8 cellular contexts compared by ENCODE assay signal in genomic region chr9:127937383-127938297, GRCh38. TPM values are rescaled to one million over a fixed set of nuclear protein-coding genes. Genes with fewer than 3 reads are reported as not detected.
A peak's percentile ranks its signal among the peaks of the same experiment; 100 is the strongest.
DNase-seq lines count a peak whose midpoint lies in the region; ATAC-seq and TF ChIP-seq lines count a peak whose summit lies in the region.

TSS of gene DPM2 (minus strand) at chr9:127937854. CDS start at chr9:127937820, 34 bp downstream.

- H3K79me2 ChIP-seq in DOHH2 (ENCODE audit: control insufficient read depth, low read length), result peaks cover 25% of the 10 kb centered on the region
- peaks cover 20% of the 10 kb centered on the region for H3K79me2 ChIP-seq in Karpas-422 (ENCODE audit: low read length)
- H3K79me2 ChIP-seq in neural progenitor cell (ENCODE audit: low read depth), result peaks cover 16% of the 10 kb centered on the region

- H3K9ac ChIP-seq in Karpas-422 (ENCODE audit: low read length), result peak within 1 kb of the TSS; percentile 83
- H3K9ac ChIP-seq in neural progenitor cell, result peak within 1 kb of the TSS; percentile 80

- TF ChIP-seq EP300 in stomach (IDR thresholded peaks at IDR 0.05), result no peak

- no peak for TF ChIP-seq POLR2A in stomach (IDR thresholded peaks at IDR 0.05)

- H3K27me3 ChIP-seq in DOHH2 (ENCODE audit: control insufficient read depth, low read length) (no peaks in the 10 kb centered on the region), Karpas-422 (ENCODE audit: low read length) (no peaks in the 10 kb centered on the region), SJCRH30 (no peaks in the 10 kb centered on the region), neural progenitor cell (no peaks in the 10 kb centered on the region), stomach (no peaks in the 10 kb centered on the region)

- H3K4me2 ChIP-seq in DOHH2 (ENCODE audit: low read length) (peak within 1 kb of the TSS; percentile 74), Karpas-422 (ENCODE audit: low read depth, low read length, poor library complexity, severe bottlenecking) (peak within 1 kb of the TSS; percentile 85), neural progenitor cell (peak within 1 kb of the TSS; percentile 99)

- H3K4me1 ChIP-seq in DOHH2 (ENCODE audit: control insufficient read depth, low read length), result peaks cover 22% of the 10 kb centered on the region
- peaks cover 28% of the 10 kb centered on the region for H3K4me1 ChIP-seq in Karpas-422 (ENCODE audit: low read length)
- peaks cover 17% of the 10 kb centered on the region for H3K4me1 ChIP-seq in SJCRH30
- H3K4me1 ChIP-seq in neural progenitor cell, result peaks cover 11% of the 10 kb centered on the region
- peaks cover 34 to 54% (median 43%) of the 10 kb centered on the region in 4 donors for H3K4me1 ChIP-seq in stomach

- peak; percentile 97 for DNase-seq in Karpas-422
- DNase-seq in SJCRH30, result peak; percentile 87 to 90
- peak; percentile 83 for DNase-seq in activated gamma-delta T cell treated with Interleukin-2 at 50 U/mL for 16 hours
- peak; percentile 83 for DNase-seq in foreskin melanocyte
- peak; percentile 92 for DNase-seq in neural progenitor cell (ENCODE audit: low spot score)
- peak; percentile 83 for DNase-seq in stomach

- 0 out of 2 replicates have a peak, but pooled peaks cover 3% of the 10 kb centered on the region for H4K20me1 ChIP-seq in DOHH2 (ENCODE audit: control insufficient read depth, insufficient read depth, low read depth, low read length)
- H4K20me1 ChIP-seq in Karpas-422 (ENCODE audit: insufficient read depth, low read depth, low read length), result peaks cover 30% of the 10 kb centered on the region
- H4K20me1 ChIP-seq in neural progenitor cell (ENCODE audit: low read depth), result peaks cover 20% of the 10 kb centered on the region

- H3K9me2 ChIP-seq in DOHH2 (replicated peaks; ENCODE audit: control insufficient read depth, low read length), result no peaks in the 10 kb centered on the region
- H3K9me2 ChIP-seq in Karpas-422 (replicated peaks; ENCODE audit: insufficient read depth, low read length), result no peaks in the 10 kb centered on the region

- H3K4me3 ChIP-seq in DOHH2 (ENCODE audit: low read length) (peak within 1 kb of the TSS; percentile 81), Karpas-422 (ENCODE audit: low read length) (peak within 1 kb of the TSS; percentile 79), SJCRH30 (peak within 1 kb of the TSS; percentile 75), neural progenitor cell (peak within 1 kb of the TSS; percentile 94), stomach (peak within 1 kb of the TSS; percentile 75 to 89 (median 79))

- H3F3A ChIP-seq in DOHH2 (ENCODE audit: control insufficient read depth, insufficient read depth) (peaks cover 18% of the 10 kb centered on the region), neural progenitor cell (ENCODE audit: low read depth) (peaks cover 12% of the 10 kb centered on the region)

- intact Hi-C loops in stomach (cut with DNase I; ENCODE audit: low total_unique reads), result no loop called here

- no peak for TF ChIP-seq CTCF in DOHH2 (IDR thresholded peaks at IDR 0.05; ENCODE audit: low read depth, low read length, poor library complexity, severe bottlenecking)
- TF ChIP-seq CTCF in neural progenitor cell (IDR thresholded peaks at IDR 0.05), result no peak
- TF ChIP-seq CTCF in stomach (IDR thresholded peaks at IDR 0.05), result no peak

- 2 to 5% (median 4%) methylated on average over 44 to 61 of the region's 61 CpGs for WGBS in stomach, 5 donors

- H3K27me3 Mint-ChIP-seq in neural progenitor cell (ENCODE audit: insufficient read depth, low read depth), result peaks cover 10% of the 10 kb centered on the region

- H3K4me1 Mint-ChIP-seq in neural progenitor cell, result peaks cover 34% of the 10 kb centered on the region

- H3K36me3 ChIP-seq in DOHH2 (ENCODE audit: control insufficient read depth, low read length) (peaks cover 37% of the 10 kb centered on the region), Karpas-422 (ENCODE audit: insufficient read depth, low read length) (peaks cover 3% of the 10 kb centered on the region; the same call in 1 of the 2 replicates), SJCRH30 (no peaks in the 10 kb centered on the region), neural progenitor cell (no peaks in the 10 kb centered on the region), stomach (peaks cover 16 to 53% (median 32%) of the 10 kb centered on the region in 4 donors)

- no peaks in the 10 kb centered on the region for H3K9me3 Mint-ChIP-seq in neural progenitor cell

- peak; percentile 94 for ATAC-seq in GM21786 (IDR thresholded peaks at IDR 0.05; ENCODE audit: unreplicated experiment)

- peaks cover 7% of the 10 kb centered on the region for H3K36me3 Mint-ChIP-seq in neural progenitor cell

- peak within 1 kb of the TSS; percentile 68; the same call in 1 of the 2 replicates for H2AFZ ChIP-seq in Karpas-422 (ENCODE audit: low read length)
- peak within 1 kb of the TSS; percentile 70 for H2AFZ ChIP-seq in neural progenitor cell (replicated peaks)

- peak within 1 kb of the TSS; percentile 87 for H3K27ac Mint-ChIP-seq in neural progenitor cell

- H3K27ac ChIP-seq in DOHH2 (ENCODE audit: low read depth, low read length) (peak within 1 kb of the TSS; percentile 8; the same call in 1 of the 2 replicates), Karpas-422 (ENCODE audit: low read length) (no peak within 1 kb of the TSS), SJCRH30 (peak within 1 kb of the TSS; percentile 52), neural progenitor cell (no peak within 1 kb of the TSS), stomach (peak within 1 kb of the TSS; percentile 43 to 84 (median 74))

- H3K4me3 Mint-ChIP-seq in neural progenitor cell, result peak within 1 kb of the TSS; percentile 97

- no peaks in the 10 kb centered on the region for H3K9me3 ChIP-seq in DOHH2 (ENCODE audit: control insufficient read depth, insufficient read depth, low read length)
- no peaks in the 10 kb centered on the region for H3K9me3 ChIP-seq in Karpas-422 (ENCODE audit: low read length)
- H3K9me3 ChIP-seq in SJCRH30 (replicated peaks), result no peaks in the 10 kb centered on the region
- no peaks in the 10 kb centered on the region for H3K9me3 ChIP-seq in neural progenitor cell (ENCODE audit: low read depth)
- H3K9me3 ChIP-seq in stomach, result no peaks in the 10 kb centered on the region

RNA-seq across cellular contexts. Expression of gene DPM2, which starts in this region (rescaled TPM):
- 21.5 and 34.4 TPM in 2 replicates for total RNA-seq in Karpas-422 (2014; rRNA removed; shearing (Covaris generic); ENCODE audit: low replicate concordance)
- total RNA-seq in SJCRH30 (2014; rRNA removed; shearing (Covaris generic)), result 44.7 and 46.4 TPM in 2 replicates
- total RNA-seq in neural progenitor cell (ENCODE audit: low replicate concordance) (9.1 and 20.5 TPM in 2 replicates), stomach (10 to 100 TPM in 4 of 5 donors, 1 to 10 TPM in 1; 1.7 to 98.2 (median 55.4) TPM)
- 10 to 100 TPM; 27.0 to 38.0 (median 32.5) TPM for polyA plus RNA-seq in stomach

Comparison
In these comparisons a context has a peak if more than half of its experiments do, and no peak if none do; other contexts are left out.
1. H3K27ac ChIP-seq: peak in DOHH2 (single experiment), SJCRH30 (single experiment) and stomach (5 of 5); none in Karpas-422 (single experiment) and neural progenitor cell (single experiment).
2. Peak in every context shown above with its lines, with median percentiles within 50 percentile points of each other: H3K4me2 ChIP-seq, H3K4me3 ChIP-seq and DNase-seq.